15 cellular contexts compared by ENCODE assay signal in genomic region chr6:118240878-118241528, GRCh38.
A peak's percentile ranks its signal among the peaks of the same experiment; 100 is the strongest.
DNase-seq lines count a peak whose midpoint lies in the region; ATAC-seq, FAIRE-seq and TF ChIP-seq lines count a peak whose summit lies in the region.
"Had no signal": no experiment of that assay in that cellular context is flagged by ENCODE, and none has a peak within 500 bp of the region (broad histone marks: within the 10 kb centered on the region; RNA-seq: fewer than 3 reads in every experiment).

No MANE protein-coding gene starts in this region.

- no peak overlapping the region for H3K4me2 ChIP-seq in HepG2 (ENCODE audit: low read depth, low read length)

- no peak for TF ChIP-seq CTCF in GM12864 (IDR thresholded peaks at IDR 0.05; ENCODE audit: low read depth, low read length, missing control alignments)
- no peak for TF ChIP-seq CTCF in HepG2 (CRISPR knock-in tag; IDR thresholded peaks at IDR 0.05)

- H4K20me1 ChIP-seq in HepG2 (ENCODE audit: insufficient read depth, low read length), result no peaks in the 10 kb centered on the region

- DNase-seq in GM12864 (ENCODE audit: low read depth) (peak; percentile 5), HepG2 (ENCODE audit: low spot score) (no peak), glomerular visceral epithelial cell (ENCODE audit: extremely low spot score) (no peak), HK-2 (ENCODE audit: unreplicated experiment) (no peak)
- DNase-seq in activated naive CD4-positive, alpha-beta T cell treated with anti-CD3 and anti-CD28 coated beads, Interleukin-2, amount 50 U/mL, for 72 hours (ENCODE audit: low spot score in 2 of 2), result no peak
- DNase-seq: mesenchymal stem cell; NCI-H1417; NCI-H774; stimulated activated CD4-positive, alpha-beta T cell treated with anti-CD3 and anti-CD28 coated beads, Interleukin-12 subunit alpha, Interleukin-12 subunit beta, amount 100 ng/mL, for 4 hours had no signal

- H3K27me3 ChIP-seq in HepG2 (ENCODE audit: control insufficient read depth in 1 of 2, insufficient read depth in 2 of 2, low read length in 2 of 2), result no peaks in the 10 kb centered on the region

- TF ChIP-seq EP300 in HepG2 (IDR thresholded peaks at IDR 0.05; ENCODE audit: low read depth in 2 of 2, low read length in 2 of 2) (no peak), HepG2 (CRISPR knock-in tag; IDR thresholded peaks at IDR 0.05; ENCODE audit: borderline replicate concordance) (no peak)

- in situ Hi-C loops in HepG2 (cut with HindIII; ENCODE audit: extremely low pct_ligation_motif_present, low pct_unique_long_range_greater_than_20kb), result no loop called here

- intact Hi-C loops in HepG2 (cut with micrococcal nuclease; ENCODE audit: unreplicated experiment), result no loop called here

- no peak for TF ChIP-seq RAD21 in HepG2 (CRISPR knock-in tag; IDR thresholded peaks at IDR 0.05)

- ATAC-seq in GM19324 (IDR thresholded peaks at IDR 0.05; ENCODE audit: low FRiP score, unreplicated experiment), result peak; percentile 80
- ATAC-seq in HG02678 (IDR thresholded peaks at IDR 0.05; ENCODE audit: unreplicated experiment), result peak; percentile 59
- peak; percentile 89 for ATAC-seq in HG03442 (IDR thresholded peaks at IDR 0.05; ENCODE audit: unreplicated experiment)
- no peak for ATAC-seq in HepG2
- no peak for ATAC-seq in activated naive CD4-positive, alpha-beta T cell treated with anti-CD3 and anti-CD28 coated beads, Interleukin-2, amount 50 U/mL, for 72 hours
- ATAC-seq: HCT116, WTC11 had no signal

- no peak overlapping the region for H2AFZ ChIP-seq in HepG2 (ENCODE audit: low read length)

- no peak overlapping the region for H3K27ac Mint-ChIP-seq in activated naive CD4-positive, alpha-beta T cell treated with anti-CD3 and anti-CD28 coated beads, Interleukin-2, amount 50 U/mL, for 72 hours
- H3K27ac Mint-ChIP-seq: WTC11 had no signal

- H3K27ac ChIP-seq in HepG2 (ENCODE audit: extremely low read length, insufficient read depth, low read length), result no peak overlapping the region

- no peaks in the 10 kb centered on the region for H3K4me1 ChIP-seq in HepG2 (ENCODE audit: insufficient read depth, low read length)

- H3K9me3 ChIP-seq in HepG2 (ENCODE audit: low read length), result no peaks in the 10 kb centered on the region

- no peaks in the 10 kb centered on the region for H3K79me2 ChIP-seq in HepG2 (ENCODE audit: insufficient read depth, low read length)

- no peak for TF ChIP-seq POLR2A in HepG2 (IDR thresholded peaks at IDR 0.05; ENCODE audit: insufficient read depth in 1 of 2, low read depth in 2 of 2, low read length in 2 of 2)

- POLR2A ChIA-PET in HepG2 (lab: Yijun Ruan, JAX), result no interaction called here

- no peaks in the 10 kb centered on the region for H3K36me3 ChIP-seq in HepG2 (replicated peaks in 1 of 2; ENCODE audit: control insufficient read depth in 1 of 2, insufficient read depth in 2 of 2, low read length in 2 of 2)

- no peaks in the 10 kb centered on the region for H3K9me3 Mint-ChIP-seq in activated naive CD4-positive, alpha-beta T cell treated with anti-CD3 and anti-CD28 coated beads, Interleukin-2, amount 50 U/mL, for 72 hours
- H3K9me3 Mint-ChIP-seq: WTC11 had no signal

- no peaks in the 10 kb centered on the region for H3K36me3 Mint-ChIP-seq in activated naive CD4-positive, alpha-beta T cell treated with anti-CD3 and anti-CD28 coated beads, Interleukin-2, amount 50 U/mL, for 72 hours
- H3K36me3 Mint-ChIP-seq: WTC11 had no signal

- no peak overlapping the region for H3K4me3 ChIP-seq in GM12864 (ENCODE audit: low read depth, low read length)
- H3K4me3 ChIP-seq in HepG2 (replicated peaks in 1 of 3; ENCODE audit: insufficient read depth in 1 of 3, low read depth in 2 of 3, low read length in 3 of 3), result no peak overlapping the region

- FAIRE-seq in HepG2 (lab: Jason Lieb, UNC), result no peak
- FAIRE-seq: D721Med had no signal

- CTCF ChIA-PET in HepG2 (lab: Yijun Ruan, JAX; ENCODE audit: low intra/inter-chr PET ratio, low total read pairs), result no interaction called here

- BruUV-seq in HepG2 (replicated peaks; lab: Mats Ljungman, UMichigan), result no TSS peak

- H3K9ac ChIP-seq in HepG2 (ENCODE audit: insufficient read depth, low read depth, low read length), result no peak overlapping the region

- 0% methylated on average over 1 of the region's 1 CpG for WGBS in HepG2 (ENCODE audit: low lambda C conversion rate)

TF ChIP-seq in HepG2, 621 proteins besides CTCF, POLR2A, EP300 and RAD21:
- no peak for TF ChIP-seq NFRKB (IDR thresholded peaks at IDR 0.05)
- no peak for TF ChIP-seq CENPBD1 (CRISPR knock-in tag; IDR thresholded peaks at IDR 0.05; ENCODE audit: borderline replicate concordance, low read depth)
- TF ChIP-seq SMAD9 (CRISPR knock-in tag; IDR thresholded peaks at IDR 0.05), result no peak
- TF ChIP-seq MAX (IDR thresholded peaks at IDR 0.05), result no peak
- no peak for TF ChIP-seq ZNF30 (CRISPR knock-in tag; IDR thresholded peaks at IDR 0.05)
- no peak for TF ChIP-seq SAP130 (CRISPR knock-in tag; IDR thresholded peaks at IDR 0.05; ENCODE audit: low read depth)
- no peak for TF ChIP-seq PHF20 (CRISPR knock-in tag; IDR thresholded peaks at IDR 0.05)
- TF ChIP-seq ZNF225 (CRISPR knock-in tag; IDR thresholded peaks at IDR 0.05), result no peak
- no peak for TF ChIP-seq FOXA3 (CRISPR knock-in tag; IDR thresholded peaks at IDR 0.05)
- no peak for TF ChIP-seq ZNF788 (CRISPR knock-in tag; IDR thresholded peaks at IDR 0.05; ENCODE audit: borderline replicate concordance)
- no peak for TF ChIP-seq ZNF614 (CRISPR knock-in tag; IDR thresholded peaks at IDR 0.05; ENCODE audit: borderline replicate concordance)
- no peak for TF ChIP-seq MED8 (CRISPR knock-in tag; IDR thresholded peaks at IDR 0.05; ENCODE audit: insufficient replicate concordance)
- no peak for TF ChIP-seq ZNF205 (CRISPR knock-in tag; IDR thresholded peaks at IDR 0.05)
- no peak for TF ChIP-seq HDAC1 (CRISPR knock-in tag; IDR thresholded peaks at IDR 0.05)
- no peak for TF ChIP-seq ZNF256 (CRISPR knock-in tag; conservative IDR thresholded peaks at IDR 0.05)
- TF ChIP-seq E2F5 (CRISPR knock-in tag; conservative IDR thresholded peaks at IDR 0.05), result no peak
- TF ChIP-seq ZMYM4 (CRISPR knock-in tag; IDR thresholded peaks at IDR 0.05), result no peak
- no peak for TF ChIP-seq ARID3A (IDR thresholded peaks at IDR 0.05; ENCODE audit: low read depth, low read length)
- no peak for TF ChIP-seq PTBP1 (IDR thresholded peaks at IDR 0.05; ENCODE audit: low read depth, low read length, poor library complexity, severe bottlenecking)
TF ChIP-seq in HepG2: peak in this region for 0.

Comparison
In these comparisons a context has a peak if more than half of its experiments do, and no peak if none do; other contexts are left out.
1. ATAC-seq: peak in GM19324 (single experiment), HG02678 (single experiment) and HG03442 (single experiment); none in HepG2 (single experiment) and activated naive CD4-positive, alpha-beta T cell treated with anti-CD3 and anti-CD28 coated beads, Interleukin-2, amount 50 U/mL, for 72 hours (0 of 2).